8 cellular contexts compared by ENCODE assay signal in genomic region chr22:31344369-31345330, GRCh38.
DNase-seq lines count a peak whose midpoint lies in the region; TF ChIP-seq lines count a peak whose summit lies in the region.

No MANE protein-coding gene starts in this region.

- H3K4me3 ChIP-seq in astrocyte of the cerebellum (ENCODE audit: low read depth, low read length), result peak overlapping the region; percentile 57
- peak overlapping the region; percentile 70 for H3K4me3 ChIP-seq in iPS-18c (ENCODE audit: insufficient read depth, low read depth, low read length)

- H3K9me3 ChIP-seq in iPS-18c (ENCODE audit: control insufficient read depth, insufficient read depth, low read length), result peaks cover 4% of the 10 kb centered on the region

- no peak for TF ChIP-seq CTCF in astrocyte of the cerebellum (IDR thresholded peaks at IDR 0.05; ENCODE audit: low read depth, low read length, missing control alignments)

- DNase-seq in GF-D8 (lab: John Stamatoyannopoulos, UW) (peak; percentile 64), OCI-M1 (lab: John Stamatoyannopoulos, UW) (peak; percentile 34), astrocyte of the cerebellum (ENCODE audit: low read depth) (no peak), EL (no peak), NCI-H524 (lab: John Stamatoyannopoulos, UW) (no peak), UCSD-AML1 (lab: John Stamatoyannopoulos, UW; ENCODE audit: unreplicated experiment) (no peak)
- peak in 2 of 3 donors; percentile 19 to 22 for DNase-seq in stimulated activated CD4-positive, alpha-beta T cell treated with anti-CD3 and anti-CD28 coated beads, Interleukin-12 subunit alpha, Interleukin-12 subunit beta, amount 100 ng/mL, for 48 hours (ENCODE audit: low read depth in 2 of 3, low spot score in 1 of 3)

- in situ Hi-C loops in astrocyte of the cerebellum (cut with HindIII; ENCODE audit: low sequenced_read_pairs), result no loop called here

Comparison
In these comparisons a context has a peak if more than half of its experiments do, and no peak if none do; other contexts are left out.
1. DNase-seq: peak in GF-D8 (single experiment), OCI-M1 (single experiment) and stimulated activated CD4-positive, alpha-beta T cell treated with anti-CD3 and anti-CD28 coated beads, Interleukin-12 subunit alpha, Interleukin-12 subunit beta, amount 100 ng/mL, for 48 hours (2 of 3); none in astrocyte of the cerebellum (single experiment), EL (single experiment), NCI-H524 (0 of 2) and UCSD-AML1 (single experiment).